ENCODE assay signal across 18 cellular contexts in the genomic region with DNA sequence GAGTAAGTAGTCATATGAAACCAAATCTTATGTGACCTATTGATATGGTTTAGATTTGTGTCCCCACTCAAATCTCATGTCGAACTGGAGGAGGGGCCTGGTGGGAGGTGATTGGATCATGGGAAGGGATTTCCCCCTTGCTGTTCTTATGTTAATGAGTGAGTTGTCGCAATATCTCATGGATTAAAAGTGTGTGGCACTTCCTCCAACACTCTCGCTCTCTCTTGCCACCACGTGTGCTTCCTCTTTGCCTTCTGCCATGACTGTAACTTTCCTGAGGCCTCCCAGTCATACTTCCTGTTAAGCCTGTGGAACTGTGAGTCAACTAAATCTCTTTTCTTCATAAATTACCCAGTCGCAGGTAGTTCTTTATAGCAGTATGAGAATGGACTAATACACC.
DNase-seq lines count a peak whose midpoint lies in the region; ATAC-seq and TF ChIP-seq lines count a peak whose summit lies in the region.
"Had no signal": no experiment of that assay in that cellular context is flagged by ENCODE, and none has a peak within 500 bp of the region (broad histone marks: within the 10 kb centered on the region; RNA-seq: fewer than 3 reads in every experiment).

No MANE protein-coding gene starts in this region.

- TF ChIP-seq CTCF in osteocyte (IDR thresholded peaks at IDR 0.05) = no peak
- TF ChIP-seq CTCF in nephron progenitor cell (IDR thresholded peaks at IDR 0.05) = no peak

- H3K27ac Mint-ChIP-seq in osteocyte (ENCODE audit: unreplicated experiment) (peak overlapping the region; percentile 79), nephron progenitor cell (no peak overlapping the region)
- H3K27ac Mint-ChIP-seq: CD8-positive, alpha-beta T cell; T-cell had no signal

- H3K4me1 Mint-ChIP-seq in osteocyte (ENCODE audit: unreplicated experiment) (peaks cover 41% of the 10 kb centered on the region), nephron progenitor cell (no peaks in the 10 kb centered on the region)
- H3K4me1 Mint-ChIP-seq: T-cell had no signal

- H3K4me3 Mint-ChIP-seq in osteocyte (ENCODE audit: unreplicated experiment) = no peak overlapping the region
- no peak overlapping the region for H3K4me3 Mint-ChIP-seq in nephron progenitor cell
- H3K4me3 Mint-ChIP-seq: CD8-positive, alpha-beta T cell; T-cell had no signal

- DNase-seq in NCI-H82 (lab: John Stamatoyannopoulos, UW) (peak; percentile 20), NCI-H82 treated with DMSO at 0.1 percent for 48 hours (lab: John Stamatoyannopoulos, UW; ENCODE audit: unreplicated experiment) (no peak), MV-4-11 (lab: John Stamatoyannopoulos, UW) (peak; percentile 69), dermis blood vessel endothelial cell (peak; percentile 8), osteocyte (ENCODE audit: extremely low spot score, unreplicated experiment) (no peak), GF-D8 (lab: John Stamatoyannopoulos, UW) (no peak), nephron progenitor cell (no peak)
- DNase-seq: 8988T; Calu3; CD8-positive, alpha-beta T cell; NCI-H1105; NCI-H2081; NCI-H2171 treated with DMSO at 0.1 percent for 48 hours; NCI-H446; NCI-H526 treated with DMSO at 0.1 percent for 48 hours; SHP77; T-cell had no signal

- H3K9me3 Mint-ChIP-seq in osteocyte (ENCODE audit: unreplicated experiment) (no peaks in the 10 kb centered on the region), nephron progenitor cell (no peaks in the 10 kb centered on the region)
- H3K9me3 Mint-ChIP-seq: CD8-positive, alpha-beta T cell had no signal

- no peaks in the 10 kb centered on the region for H3K27me3 Mint-ChIP-seq in osteocyte (ENCODE audit: unreplicated experiment)
- H3K27me3 Mint-ChIP-seq in nephron progenitor cell (ENCODE audit: low read depth, poor library complexity) = peaks cover 7% of the 10 kb centered on the region

- H3K36me3 Mint-ChIP-seq in osteocyte (ENCODE audit: unreplicated experiment) = peaks cover 2% of the 10 kb centered on the region
- no peaks in the 10 kb centered on the region for H3K36me3 Mint-ChIP-seq in nephron progenitor cell (ENCODE audit: low read depth)
- H3K36me3 Mint-ChIP-seq: CD8-positive, alpha-beta T cell; T-cell had no signal

- ATAC-seq in GM19023 (IDR thresholded peaks at IDR 0.05; ENCODE audit: unreplicated experiment) = no peak
- ATAC-seq: CD8-positive, alpha-beta T cell; T-cell had no signal

Comparison
In these comparisons a context has a peak if more than half of its experiments do, and no peak if none do; other contexts are left out.
1. DNase-seq: peak in NCI-H82 (single experiment), MV-4-11 (single experiment) and dermis blood vessel endothelial cell (single experiment); none in NCI-H82 treated with DMSO at 0.1 percent for 48 hours (single experiment), osteocyte (single experiment), GF-D8 (single experiment) and nephron progenitor cell (single experiment).